Comparison of ENCODE assay signal across 8 cellular contexts in the genomic region with DNA sequence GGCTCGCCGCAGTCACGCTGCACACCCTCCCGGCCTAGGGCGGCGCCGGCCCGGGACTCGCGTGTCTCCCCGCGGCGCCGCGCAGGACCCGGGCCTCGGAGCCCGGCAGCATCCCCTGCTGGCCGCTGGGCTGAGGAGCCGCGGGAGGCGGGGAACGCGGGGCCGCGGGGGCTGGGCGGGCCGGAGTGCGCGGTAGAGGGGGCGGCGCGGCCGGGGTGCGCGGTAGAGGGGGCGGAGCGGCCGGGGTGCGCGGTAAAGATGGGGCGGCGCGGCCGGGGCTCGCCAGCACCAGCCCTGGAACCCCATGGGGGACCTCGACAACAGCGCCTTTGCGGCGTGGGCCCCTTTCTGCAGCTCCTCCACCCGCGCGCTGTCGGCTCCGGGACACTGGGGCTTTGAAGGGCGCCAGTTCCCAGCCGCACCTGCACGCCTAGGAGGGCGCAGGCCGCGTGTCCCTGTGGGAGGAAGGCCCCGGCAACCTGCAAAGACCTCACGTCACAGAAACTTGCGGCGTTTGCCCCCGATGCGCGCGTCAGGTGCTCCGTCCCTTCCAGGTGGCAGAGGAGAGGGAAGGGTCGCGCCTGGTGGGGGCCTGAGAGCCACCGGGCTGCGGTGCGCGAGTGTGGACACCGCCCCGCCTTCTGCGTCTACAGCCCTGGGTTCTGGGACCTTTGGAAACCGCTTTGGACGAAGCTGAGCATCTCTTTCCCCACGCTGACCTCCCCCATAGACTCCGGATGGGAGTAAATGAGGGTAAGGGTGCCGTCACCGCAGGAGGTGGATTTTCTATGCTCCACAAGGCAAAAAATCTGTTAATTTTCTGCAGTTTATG. TPM values are rescaled to one million over a fixed set of nuclear protein-coding genes. Genes with fewer than 3 reads are reported as not detected.
DNase-seq lines count a peak whose midpoint lies in the region; ATAC-seq and TF ChIP-seq lines count a peak whose summit lies in the region.

No MANE protein-coding gene starts in this region.

- ATAC-seq in CD4-positive, alpha-beta T cell (ENCODE audit: poor library complexity) = peak; percentile 54
- ATAC-seq in GM19372 (IDR thresholded peaks at IDR 0.05; ENCODE audit: low read depth, unreplicated experiment) (peak; percentile 70), Right ventricle myocardium superior (ENCODE audit: poor library complexity) (peak; percentile 97), GM19397 (IDR thresholded peaks at IDR 0.05; ENCODE audit: unreplicated experiment) (no peak), HG03342 (IDR thresholded peaks at IDR 0.05; ENCODE audit: unreplicated experiment) (no peak)

- no peak overlapping the region for H3K27ac Mint-ChIP-seq in CD4-positive, alpha-beta T cell
- H3K27ac Mint-ChIP-seq in activated CD4-positive, alpha-beta memory T cell treated with anti-CD3 and anti-CD28 coated beads for 36 hours = no peak overlapping the region
- H3K27ac Mint-ChIP-seq in progenitor cell of endocrine pancreas = no peak overlapping the region

- no peaks in the 10 kb centered on the region for H3K36me3 Mint-ChIP-seq in CD4-positive, alpha-beta T cell (ENCODE audit: low read depth)
- H3K36me3 Mint-ChIP-seq in activated CD4-positive, alpha-beta memory T cell treated with anti-CD3 and anti-CD28 coated beads for 36 hours = no peaks in the 10 kb centered on the region
- H3K36me3 Mint-ChIP-seq in progenitor cell of endocrine pancreas (ENCODE audit: insufficient read depth) = no peaks in the 10 kb centered on the region

- CTCF ChIA-PET in CD4-positive, alpha-beta T cell (lab: Charles Lee) = no interaction called here
- CTCF ChIA-PET in activated CD4-positive, alpha-beta memory T cell treated with anti-CD3 and anti-CD28 coated beads for 36 hours (lab: Charles Lee) = interaction anchor here (1.0 kb wide), 1 partner anchor 697 kb away, joined by 3 read pairs; no protein-coding TSS in a partner anchor

- H3K27ac ChIP-seq in CD4-positive, alpha-beta T cell (ENCODE audit: low read depth, low read length) = no peak overlapping the region

- TF ChIP-seq CTCF in CD4-positive, alpha-beta T cell (IDR thresholded peaks at IDR 0.05) = no peak
- TF ChIP-seq CTCF in progenitor cell of endocrine pancreas (IDR thresholded peaks at IDR 0.05; ENCODE audit: unreplicated experiment) = peak; percentile 66

- no peaks in the 10 kb centered on the region for H3K9me3 Mint-ChIP-seq in CD4-positive, alpha-beta T cell
- no peaks in the 10 kb centered on the region for H3K9me3 Mint-ChIP-seq in activated CD4-positive, alpha-beta memory T cell treated with anti-CD3 and anti-CD28 coated beads for 36 hours
- H3K9me3 Mint-ChIP-seq in progenitor cell of endocrine pancreas (ENCODE audit: low read depth) = no peaks in the 10 kb centered on the region

- no peak overlapping the region for H3K4me3 Mint-ChIP-seq in CD4-positive, alpha-beta T cell
- no peak overlapping the region for H3K4me3 Mint-ChIP-seq in activated CD4-positive, alpha-beta memory T cell treated with anti-CD3 and anti-CD28 coated beads for 36 hours
- H3K4me3 Mint-ChIP-seq in progenitor cell of endocrine pancreas (ENCODE audit: low read depth) = peak overlapping the region; percentile 55

- peak in 1 of 10 experiments; percentile 10 for DNase-seq in CD4-positive, alpha-beta T cell
- DNase-seq in activated CD4-positive, alpha-beta memory T cell treated with anti-CD3 and anti-CD28 coated beads for 36 hours = peak; percentile 32
- no peak for DNase-seq in Right ventricle myocardium superior
- peak; percentile 45 for DNase-seq in progenitor cell of endocrine pancreas (ENCODE audit: low spot score, unreplicated experiment)
- DNase-seq in H4 (ENCODE audit: low spot score) = no peak

- POLR2A ChIA-PET in CD4-positive, alpha-beta T cell (lab: Charles Lee) = no interaction called here
- POLR2A ChIA-PET in activated CD4-positive, alpha-beta memory T cell treated with anti-CD3 and anti-CD28 coated beads for 36 hours (lab: Charles Lee) = no interaction called here

- no peaks in the 10 kb centered on the region for H3K9me3 ChIP-seq in CD4-positive, alpha-beta T cell (ENCODE audit: control insufficient read depth, low read length)

- H3K27me3 ChIP-seq in CD4-positive, alpha-beta T cell (ENCODE audit: control insufficient read depth, insufficient read depth, low read length) = peaks cover 46% of the 10 kb centered on the region

- H3K4me1 Mint-ChIP-seq in CD4-positive, alpha-beta T cell (ENCODE audit: low read depth) = no peaks in the 10 kb centered on the region
- no peaks in the 10 kb centered on the region for H3K4me1 Mint-ChIP-seq in activated CD4-positive, alpha-beta memory T cell treated with anti-CD3 and anti-CD28 coated beads for 36 hours (ENCODE audit: low read depth)
- no peaks in the 10 kb centered on the region for H3K4me1 Mint-ChIP-seq in progenitor cell of endocrine pancreas (ENCODE audit: low read depth)

- intact Hi-C loops in CD4-positive, alpha-beta T cell (cut with DNase I, micrococcal nuclease) = no loop called here
- intact Hi-C loops in activated CD4-positive, alpha-beta memory T cell treated with anti-CD3 and anti-CD28 coated beads for 36 hours (cut with micrococcal nuclease) = no loop called here
- intact Hi-C loops in Right ventricle myocardium superior (cut with DNase I) = no loop called here

- H3K27me3 Mint-ChIP-seq in CD4-positive, alpha-beta T cell = peaks cover 66% of the 10 kb centered on the region
- H3K27me3 Mint-ChIP-seq in activated CD4-positive, alpha-beta memory T cell treated with anti-CD3 and anti-CD28 coated beads for 36 hours = peaks cover 55% of the 10 kb centered on the region
- H3K27me3 Mint-ChIP-seq in progenitor cell of endocrine pancreas = peaks cover 80% of the 10 kb centered on the region

RNA-seq across cellular contexts. Expression of gene NSUN2, which starts 49.6 kb away (rescaled TPM):
- 10 to 100 TPM; 48.3 to 50.8 TPM for total RNA-seq in CD4-positive, alpha-beta T cell
- 10 to 100 TPM; 78.5 to 86.7 TPM for total RNA-seq in activated CD4-positive, alpha-beta memory T cell treated with anti-CD3 and anti-CD28 coated beads for 36 hours
- total RNA-seq in Right ventricle myocardium superior (30.1 TPM), progenitor cell of endocrine pancreas (61.3 and 67.5 TPM in 2 replicates)
- total RNA-seq in H4 (2014; rRNA removed; shearing (Covaris generic)) = 53.5 and 63.2 TPM in 2 replicates

RNA-seq across cellular contexts. Expression of gene SRD5A1, which starts 50.0 kb away (rescaled TPM):
- total RNA-seq in CD4-positive, alpha-beta T cell = 1 to 10 TPM; 2.3 to 3.0 TPM
- total RNA-seq in activated CD4-positive, alpha-beta memory T cell treated with anti-CD3 and anti-CD28 coated beads for 36 hours = 10 to 100 TPM in 1 of 2 experiments, 1 to 10 TPM in 1; 9.5 to 11.0 TPM
- total RNA-seq in Right ventricle myocardium superior = 2.1 TPM
- 22.2 and 24.8 TPM in 2 replicates for total RNA-seq in progenitor cell of endocrine pancreas
- 23.2 and 34.9 TPM in 2 replicates for total RNA-seq in H4 (2014; rRNA removed; shearing (Covaris generic))

Comparison
In these comparisons a context has a peak if more than half of its experiments do, and no peak if none do; other contexts are left out.
1. ATAC-seq: peak in CD4-positive, alpha-beta T cell (single experiment), GM19372 (single experiment) and Right ventricle myocardium superior (single experiment); none in GM19397 (single experiment) and HG03342 (single experiment).
2. DNase-seq: peak in activated CD4-positive, alpha-beta memory T cell treated with anti-CD3 and anti-CD28 coated beads for 36 hours (single experiment) and progenitor cell of endocrine pancreas (single experiment); none in Right ventricle myocardium superior (single experiment) and H4 (single experiment).